In the genomic region with DNA sequence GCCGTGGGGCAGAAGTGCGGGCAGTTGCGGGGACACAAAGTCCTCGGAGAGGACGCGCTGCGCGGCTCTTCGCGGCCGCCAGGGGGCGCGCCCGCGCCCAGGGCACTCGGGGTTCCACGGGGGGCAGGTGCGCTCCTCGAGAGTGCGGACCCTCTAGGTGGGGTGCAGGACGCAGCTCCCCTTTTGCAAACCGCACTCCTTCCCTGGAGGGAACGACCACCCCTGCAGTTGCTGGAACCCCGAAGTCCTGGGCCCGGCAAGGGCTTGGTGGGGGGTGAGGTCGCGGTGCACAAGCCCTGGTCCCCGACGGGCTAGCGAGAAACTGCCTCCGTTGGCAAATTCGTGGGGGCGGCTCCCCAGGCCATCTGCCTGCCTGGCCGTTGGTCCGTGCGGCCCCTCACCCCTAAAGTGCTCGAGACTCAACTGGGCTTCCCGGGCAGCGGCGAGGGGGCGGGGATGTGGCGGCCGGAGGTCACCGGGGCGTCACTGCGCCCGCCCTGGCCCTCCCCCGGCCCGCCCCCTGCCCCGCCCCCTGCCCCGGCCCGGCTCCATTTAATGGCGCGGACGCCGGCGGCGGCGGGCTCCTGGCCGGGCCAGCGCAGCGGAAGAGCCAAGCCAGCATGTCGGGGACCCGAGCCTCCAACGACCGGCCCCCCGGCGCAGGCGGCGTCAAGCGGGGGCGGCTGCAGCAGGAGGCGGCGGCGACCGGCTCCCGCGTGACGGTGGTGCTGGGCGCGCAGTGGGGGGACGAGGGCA, we compare ENCODE assay signal across 1 cellular context.
TF ChIP-seq lines count a peak whose summit lies in the region.

Gene ADSS1 (plus strand): TSS at position 579 of the 756 bp plus-strand sequence. CDS start 42 bp downstream, at position 621.

TF ChIP-seq in HepG2, 621 proteins besides CTCF, POLR2A, EP300 and RAD21 (continued from another document and continues in another):
- no peak; the same call in 1 of the 2 replicates for TF ChIP-seq ZNF629 (CRISPR knock-in tag; conservative IDR thresholded peaks at IDR 0.05)
- TF ChIP-seq ZNF788 (CRISPR knock-in tag; IDR thresholded peaks at IDR 0.05; ENCODE audit: borderline replicate concordance): peak; percentile 6; the same call in 1 of the 2 replicates
- peak; percentile 46; the same call in 1 of the 2 replicates for TF ChIP-seq ZFP36L1 (CRISPR knock-in tag; IDR thresholded peaks at IDR 0.05)
- TF ChIP-seq SIX1 (CRISPR knock-in tag; IDR thresholded peaks at IDR 0.05; ENCODE audit: borderline replicate concordance): no peak
- peak; percentile 47 for TF ChIP-seq SP5 (CRISPR knock-in tag; IDR thresholded peaks at IDR 0.05; ENCODE audit: borderline replicate concordance, low read depth)
- TF ChIP-seq ZFY (CRISPR knock-in tag; IDR thresholded peaks at IDR 0.05): peak; percentile 34; the same call in 1 of the 2 replicates
- peak; percentile 74; the same call in 1 of the 2 replicates for TF ChIP-seq ZNF816 (CRISPR knock-in tag; IDR thresholded peaks at IDR 0.05; ENCODE audit: borderline replicate concordance)
- peak; percentile 77 for TF ChIP-seq ZNF777 (CRISPR knock-in tag; IDR thresholded peaks at IDR 0.05)
- peak; percentile 41; the same call in 1 of the 2 replicates for TF ChIP-seq ZNF441 (CRISPR knock-in tag; IDR thresholded peaks at IDR 0.05; ENCODE audit: borderline replicate concordance)
- TF ChIP-seq SP4 (CRISPR knock-in tag; IDR thresholded peaks at IDR 0.05): peak; percentile 72
- no peak for TF ChIP-seq FUBP1 (CRISPR knock-in tag; IDR thresholded peaks at IDR 0.05; ENCODE audit: borderline replicate concordance)
- TF ChIP-seq ZNF513 (CRISPR knock-in tag; conservative IDR thresholded peaks at IDR 0.05): no peak
- TF ChIP-seq ZFAT (CRISPR knock-in tag; conservative IDR thresholded peaks at IDR 0.05): no peak
- TF ChIP-seq AKNA (CRISPR knock-in tag; IDR thresholded peaks at IDR 0.05; ENCODE audit: borderline replicate concordance): no peak
- 0 out of 2 replicates have a peak, but pooled peaks have one; percentile 24 for TF ChIP-seq ZNF558 (CRISPR knock-in tag; IDR thresholded peaks at IDR 0.05; ENCODE audit: borderline replicate concordance)
- TF ChIP-seq KLF13 (CRISPR knock-in tag; IDR thresholded peaks at IDR 0.05): peak; percentile 90; the same call in 1 of the 2 replicates
- no peak for TF ChIP-seq ZNF24 (IDR thresholded peaks at IDR 0.05)
- 0 out of 2 replicates have a peak, but pooled peaks have one; percentile 23 for TF ChIP-seq ATF2 (CRISPR knock-in tag; IDR thresholded peaks at IDR 0.05)
- TF ChIP-seq RARA (CRISPR knock-in tag; IDR thresholded peaks at IDR 0.05): peak; percentile 27; the same call in 1 of the 2 replicates
- TF ChIP-seq XBP1 (CRISPR knock-in tag; IDR thresholded peaks at IDR 0.05): no peak
- no peak for TF ChIP-seq MLXIP (CRISPR knock-in tag; IDR thresholded peaks at IDR 0.05; ENCODE audit: borderline replicate concordance)
- TF ChIP-seq, protein P1, sequence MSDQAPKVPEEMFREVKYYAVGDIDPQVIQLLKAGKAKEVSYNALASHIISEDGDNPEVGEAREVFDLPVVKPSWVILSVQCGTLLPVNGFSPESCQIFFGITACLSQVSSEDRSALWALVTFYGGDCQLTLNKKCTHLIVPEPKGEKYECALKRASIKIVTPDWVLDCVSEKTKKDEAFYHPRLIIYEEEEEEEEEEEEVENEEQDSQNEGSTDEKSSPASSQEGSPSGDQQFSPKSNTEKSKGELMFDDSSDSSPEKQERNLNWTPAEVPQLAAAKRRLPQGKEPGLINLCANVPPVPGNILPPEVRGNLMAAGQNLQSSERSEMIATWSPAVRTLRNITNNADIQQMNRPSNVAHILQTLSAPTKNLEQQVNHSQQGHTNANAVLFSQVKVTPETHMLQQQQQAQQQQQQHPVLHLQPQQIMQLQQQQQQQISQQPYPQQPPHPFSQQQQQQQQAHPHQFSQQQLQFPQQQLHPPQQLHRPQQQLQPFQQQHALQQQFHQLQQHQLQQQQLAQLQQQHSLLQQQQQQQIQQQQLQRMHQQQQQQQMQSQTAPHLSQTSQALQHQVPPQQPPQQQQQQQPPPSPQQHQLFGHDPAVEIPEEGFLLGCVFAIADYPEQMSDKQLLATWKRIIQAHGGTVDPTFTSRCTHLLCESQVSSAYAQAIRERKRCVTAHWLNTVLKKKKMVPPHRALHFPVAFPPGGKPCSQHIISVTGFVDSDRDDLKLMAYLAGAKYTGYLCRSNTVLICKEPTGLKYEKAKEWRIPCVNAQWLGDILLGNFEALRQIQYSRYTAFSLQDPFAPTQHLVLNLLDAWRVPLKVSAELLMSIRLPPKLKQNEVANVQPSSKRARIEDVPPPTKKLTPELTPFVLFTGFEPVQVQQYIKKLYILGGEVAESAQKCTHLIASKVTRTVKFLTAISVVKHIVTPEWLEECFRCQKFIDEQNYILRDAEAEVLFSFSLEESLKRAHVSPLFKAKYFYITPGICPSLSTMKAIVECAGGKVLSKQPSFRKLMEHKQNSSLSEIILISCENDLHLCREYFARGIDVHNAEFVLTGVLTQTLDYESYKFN (CRISPR knock-in tag; conservative IDR thresholded peaks at IDR 0.05): 0 out of 2 replicates have a peak, but pooled peaks have one; percentile 27
- TF ChIP-seq ZGPAT (CRISPR knock-in tag; IDR thresholded peaks at IDR 0.05): peak; percentile 76; the same call in 1 of the 2 replicates
- TF ChIP-seq BRD4 (CRISPR knock-in tag; IDR thresholded peaks at IDR 0.05): no peak
- peak; percentile 41; the same call in 1 of the 2 replicates for TF ChIP-seq ZNF124 (CRISPR knock-in tag; IDR thresholded peaks at IDR 0.05)
- TF ChIP-seq HNF1B (CRISPR knock-in tag; IDR thresholded peaks at IDR 0.05): peak; percentile 80
- peak; percentile 83 for TF ChIP-seq YY1 (IDR thresholded peaks at IDR 0.05; ENCODE audit: insufficient read depth, insufficient replicate concordance, low read depth, low read length)
